In the genomic region with DNA sequence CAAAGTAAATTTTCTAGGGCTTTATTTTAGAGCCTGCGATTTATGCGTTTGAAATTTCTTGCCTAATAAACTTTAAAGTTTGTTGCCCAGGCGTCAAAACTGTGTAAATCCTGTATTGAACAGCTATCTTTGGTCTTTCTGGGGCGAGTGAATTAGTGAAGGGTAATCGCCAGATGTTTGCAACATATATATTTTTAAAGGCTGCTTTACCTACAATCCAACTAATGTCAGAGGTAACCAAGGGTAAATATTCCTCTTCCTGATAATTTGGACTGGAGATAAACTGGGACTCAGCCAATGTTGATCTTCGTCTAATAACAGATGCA, we compare ENCODE assay signal across 10 cellular contexts. TPM values are rescaled to one million over a fixed set of nuclear protein-coding genes. Genes with fewer than 3 reads are reported as not detected.
DNase-seq lines count a peak whose midpoint lies in the region; ATAC-seq and TF ChIP-seq lines count a peak whose summit lies in the region.
"Had no signal": no experiment of that assay in that cellular context is flagged by ENCODE, and none has a peak within 500 bp of the region (broad histone marks: within the 10 kb centered on the region; RNA-seq: fewer than 3 reads in every experiment).

No MANE protein-coding gene starts in this region.

- 8% methylated on average over 6 of the region's 6 CpGs for WGBS in urinary bladder

- DNase-seq in cardiac muscle cell (ENCODE audit: low read depth in 1 of 2, low spot score in 1 of 2) (no peak), Right ventricle myocardium superior (no peak), chondrocyte (ENCODE audit: low spot score) (no peak), naive B cell (no peak), amniotic stem cell (lab: John Stamatoyannopoulos, UW) (no peak)
- DNase-seq: CD8-positive, alpha-beta memory T cell had no signal

- ATAC-seq in Right ventricle myocardium superior (ENCODE audit: poor library complexity) (no peak), naive B cell (ENCODE audit: low read depth in 2 of 2) (no peak), HG02885 (IDR thresholded peaks at IDR 0.05; ENCODE audit: poor library complexity, unreplicated experiment) (no peak), GM21526 (IDR thresholded peaks at IDR 0.05; ENCODE audit: low FRiP score, unreplicated experiment) (no peak)

- H3K4me1 Mint-ChIP-seq in chondrocyte (ENCODE audit: low read depth) = peaks cover 36% of the 10 kb centered on the region
- H3K4me1 Mint-ChIP-seq in naive B cell = peaks cover 20 to 32% (median 24%) of the 10 kb centered on the region in 3 donors

- H3K4me3 Mint-ChIP-seq in chondrocyte (ENCODE audit: unreplicated experiment) (peak overlapping the region; percentile 88), naive B cell (peak overlapping the region in 5 of 8 donors; percentile 35 to 91 (median 56))

- H3K36me3 ChIP-seq in cardiac muscle cell (no peaks in the 10 kb centered on the region), urinary bladder (ENCODE audit: insufficient read depth) (no peaks in the 10 kb centered on the region)

- H3K9me3 Mint-ChIP-seq in chondrocyte (ENCODE audit: low read depth) (no peaks in the 10 kb centered on the region), naive B cell (peaks cover 3 to 42% (median 26%) of the 10 kb centered on the region in 7 donors)

- H3K4me3 ChIP-seq in cardiac muscle cell (peak overlapping the region; percentile 91), urinary bladder (ENCODE audit: low read depth, low read length) (peak overlapping the region; percentile 60)

- peaks cover 11% of the 10 kb centered on the region for H3K27me3 ChIP-seq in cardiac muscle cell

- H3K27ac Mint-ChIP-seq in chondrocyte (ENCODE audit: unreplicated experiment) = no peak overlapping the region
- H3K27ac Mint-ChIP-seq in naive B cell = no peak overlapping the region
- H3K27ac Mint-ChIP-seq: CD8-positive, alpha-beta memory T cell had no signal

- H3K4me1 ChIP-seq in cardiac muscle cell (ENCODE audit: low read depth) = peaks cover 29% of the 10 kb centered on the region
- peaks cover 3% of the 10 kb centered on the region for H3K4me1 ChIP-seq in urinary bladder (ENCODE audit: insufficient read depth)

- H3K9me3 ChIP-seq in cardiac muscle cell (ENCODE audit: low read depth) = no peaks in the 10 kb centered on the region

- H3K36me3 Mint-ChIP-seq in chondrocyte (ENCODE audit: low read depth) (no peaks in the 10 kb centered on the region), naive B cell (peaks cover 0 to 35% of the 10 kb centered on the region in 2 donors)

- intact Hi-C loops in Right ventricle myocardium superior (cut with DNase I) = loop anchor here (5.0 to 10.0 kb wide), 2 partner anchors 135 to 612 kb away; no protein-coding TSS in a partner anchor

- TF ChIP-seq CTCF in cardiac muscle cell (IDR thresholded peaks at IDR 0.05; ENCODE audit: low read depth, low read length) (no peak), chondrocyte (IDR thresholded peaks at IDR 0.05) (no peak)

- H3K27ac ChIP-seq in cardiac muscle cell = peak overlapping the region; percentile 84
- no peak overlapping the region for H3K27ac ChIP-seq in urinary bladder (ENCODE audit: low read depth)
- H3K27ac ChIP-seq: VCaP had no signal

- H3K27me3 Mint-ChIP-seq in chondrocyte (ENCODE audit: low read depth) (peaks cover 78% of the 10 kb centered on the region), naive B cell (peaks cover 75 to 94% (median 84%) of the 10 kb centered on the region in 3 donors)

RNA-seq across cellular contexts. Expression of a gene that starts 0.9 kb away (rescaled TPM):
- total RNA-seq in cardiac muscle cell = 12.8 and 28.7 TPM in 2 replicates
- 10.1 and 21.8 TPM in 2 replicates for polyA plus RNA-seq in cardiac muscle cell
- 85.2 TPM for total RNA-seq in Right ventricle myocardium superior
- 0.28 to 0.36 TPM (median 0.32 TPM) in 3 replicates for total RNA-seq in chondrocyte
- polyA plus RNA-seq in naive B cell (ENCODE audit: low read depth in 6 of 6) = not detected
- 15.9 TPM for total RNA-seq in urinary bladder
- polyA plus RNA-seq in urinary bladder = 1.4 TPM
- total RNA-seq: CD8-positive, alpha-beta memory T cell had no signal
- polyA plus RNA-seq: CD8-positive, alpha-beta memory T cell had no signal

Comparison
In these comparisons a context has a peak if more than half of its experiments do, and no peak if none do; other contexts are left out.
1. RNA of a gene that starts 0.9 kb away (total RNA-seq): 85.2 TPM in Right ventricle myocardium superior (single experiment), 12.8 to 28.7 TPM in cardiac muscle cell and 15.9 TPM in urinary bladder (single experiment); 0.28 to 0.36 TPM in chondrocyte; every median in the first group is over 10 times any median in the second.